In the genomic region with DNA sequence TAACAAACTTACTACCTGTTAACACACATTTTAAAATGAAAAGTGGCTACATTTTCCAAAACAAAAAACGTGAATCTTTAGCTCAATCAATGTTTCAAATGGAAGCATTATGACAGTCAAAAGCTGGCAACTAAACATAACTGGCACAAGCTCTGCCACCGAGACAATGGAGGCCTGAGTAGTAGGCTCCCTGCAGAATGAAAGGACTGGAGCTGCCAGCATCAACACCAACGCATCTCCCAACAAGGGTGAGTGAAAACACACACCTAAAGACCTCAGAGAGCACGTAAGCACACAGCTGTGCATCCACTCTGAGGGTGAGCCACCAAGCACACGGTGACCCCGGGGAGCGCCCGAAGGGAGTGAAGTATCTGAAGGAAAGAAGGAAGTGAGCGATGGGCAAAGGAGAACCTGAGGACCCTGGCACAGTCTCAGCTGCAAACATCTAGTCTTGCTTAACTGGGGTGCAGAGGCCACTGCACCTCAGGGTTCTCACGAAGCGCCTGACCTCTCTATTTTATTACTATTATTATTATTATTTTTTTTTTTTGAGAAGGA, we compare ENCODE assay signal across 9 cellular contexts. TPM values are rescaled to one million over a fixed set of nuclear protein-coding genes. Genes with fewer than 3 reads are reported as not detected.
DNase-seq lines count a peak whose midpoint lies in the region; ATAC-seq, FAIRE-seq and TF ChIP-seq lines count a peak whose summit lies in the region.
"Had no signal": no experiment of that assay in that cellular context is flagged by ENCODE, and none has a peak within 500 bp of the region (broad histone marks: within the 10 kb centered on the region; RNA-seq: fewer than 3 reads in every experiment).

No MANE protein-coding gene starts in this region.

- H3K9ac ChIP-seq in colonic mucosa (ENCODE audit: low read depth in 2 of 2, low read length in 2 of 2): no peak overlapping the region

- DNase-seq in Caco-2: no peak
- peak; percentile 37 for DNase-seq in MV-4-11 (lab: John Stamatoyannopoulos, UW)
- no peak for DNase-seq in colonic mucosa
- DNase-seq in pancreas: peak in 1 of 6 donors; percentile 41
- DNase-seq in foreskin fibroblast: no peak
- no peak for DNase-seq in ureter (ENCODE audit: low spot score)
- no peak for DNase-seq in nucleus accumbens (lab: John Stamatoyannopoulos, UW)

- H3K9me3 Mint-ChIP-seq in Caco-2 (ENCODE audit: unreplicated experiment): no peaks in the 10 kb centered on the region

- H3K27ac ChIP-seq in colonic mucosa (no peak overlapping the region), pancreas (peak overlapping the region in 3 of 4 donors; percentile 95 to 98 (median 96))

- no TSS peak for BruUV-seq in Caco-2 (replicated peaks; lab: Mats Ljungman, UMichigan)

- H3K9me3 ChIP-seq in Caco-2: no peaks in the 10 kb centered on the region
- H3K9me3 ChIP-seq in colonic mucosa: no peaks in the 10 kb centered on the region
- H3K9me3 ChIP-seq in pancreas: no peaks in the 10 kb centered on the region

- H3K27me3 ChIP-seq in Caco-2 (replicated peaks; ENCODE audit: control insufficient read depth, insufficient read depth, low read length): no peaks in the 10 kb centered on the region
- no peaks in the 10 kb centered on the region for H3K27me3 ChIP-seq in colonic mucosa
- H3K27me3 ChIP-seq in pancreas: no peaks in the 10 kb centered on the region

- TF ChIP-seq CTCF in Caco-2 (IDR thresholded peaks at IDR 0.05; ENCODE audit: insufficient read depth in 1 of 2, low read depth in 1 of 2, low read length in 1 of 2, severe bottlenecking in 1 of 2, unreplicated experiment in 1 of 2) (no peak), colonic mucosa (IDR thresholded peaks at IDR 0.05) (no peak), pancreas (IDR thresholded peaks at IDR 0.05) (no peak), foreskin fibroblast (IDR thresholded peaks at IDR 0.05; ENCODE audit: low read depth, low read length) (no peak)

- H3K36me3 Mint-ChIP-seq in Caco-2 (ENCODE audit: insufficient read depth, unreplicated experiment): peaks cover 88% of the 10 kb centered on the region

- POLR2A ChIA-PET in Caco-2 (lab: Charles Lee): interaction anchor here (0.8 kb wide), 1 partner anchor 81 kb away, joined by 3 read pairs; no protein-coding TSS in a partner anchor

- WGBS in pancreas, 2 donors: 85 to 87% methylated on average over 11 of the region's 11 CpGs

- H3K36me3 ChIP-seq in Caco-2 (ENCODE audit: control insufficient read depth, insufficient read depth, low read length) (peaks cover 15% of the 10 kb centered on the region), colonic mucosa (peaks cover 1% of the 10 kb centered on the region), pancreas (peaks cover 0 to 5% (median under 1%) of the 10 kb centered on the region in 3 donors)

- peaks cover 27% of the 10 kb centered on the region for H3K4me1 Mint-ChIP-seq in Caco-2 (ENCODE audit: low read depth, unreplicated experiment)

- FAIRE-seq in pancreas (lab: Jason Lieb, UNC): no peak
- FAIRE-seq: TTC549 had no signal

- intact Hi-C loops in Caco-2 (cut with micrococcal nuclease; ENCODE audit: unreplicated experiment) (loop anchor here (5.0 to 10.0 kb wide), 2 partner anchors 316 to 494 kb away; a partner anchor contains a TSS), colonic mucosa (cut with DNase I) (loop anchor here (5.0 to 10.0 kb wide), 2 partner anchors 81 to 194 kb away; no protein-coding TSS in a partner anchor), pancreas (cut with DNase I) (no loop called here)

- CTCF ChIA-PET in Caco-2 (lab: Charles Lee): interaction anchor here (1.3 kb wide), 1 partner anchor 82 kb away, joined by 24 read pairs; no protein-coding TSS in a partner anchor

- H3K27me3 Mint-ChIP-seq in Caco-2 (ENCODE audit: insufficient read depth, unreplicated experiment): no peaks in the 10 kb centered on the region

- H3K4me1 ChIP-seq in Caco-2 (peaks cover 17% of the 10 kb centered on the region), colonic mucosa (peaks cover 18% of the 10 kb centered on the region), pancreas (peaks cover 23 to 29% (median 25%) of the 10 kb centered on the region in 3 donors)

- peak overlapping the region; percentile 95 for H3K4me3 ChIP-seq in Caco-2 (ENCODE audit: low read depth, low read length)
- H3K4me3 ChIP-seq in colonic mucosa: peak overlapping the region; percentile 81
- H3K4me3 ChIP-seq in pancreas: no peak overlapping the region
- H3K4me3 ChIP-seq in foreskin fibroblast (ENCODE audit: low read depth in 1 of 2, low read length in 2 of 2): no peak overlapping the region
- H3K4me3 ChIP-seq: lung had no signal

- peak overlapping the region; percentile 89 for H3K4me3 Mint-ChIP-seq in Caco-2 (ENCODE audit: unreplicated experiment)

- ATAC-seq in pancreas: no peak

- peak overlapping the region; percentile 97 for H3K27ac Mint-ChIP-seq in Caco-2 (ENCODE audit: unreplicated experiment)

RNA-seq across cellular contexts. Expression of a gene that starts 1.6 kb away (rescaled TPM):
- total RNA-seq in Caco-2 (2022) (261 and 263 TPM in 2 replicates), colonic mucosa (100 to 1,000 TPM in 1 of 2 donors, 10 to 100 TPM in 1; 70.5 to 109 TPM), pancreas (10 to 100 TPM; 33.3 to 76.0 (median 36.5) TPM), ureter (72.6 TPM)
- 10 to 100 TPM; 61.9 to 74.8 TPM for polyA plus RNA-seq in pancreas

Comparison
In these comparisons a context has a peak if more than half of its experiments do, and no peak if none do; other contexts are left out.
1. H3K4me3 ChIP-seq: peak in Caco-2 (single experiment) and colonic mucosa (single experiment); none in pancreas (0 of 4) and foreskin fibroblast (0 of 2).
2. intact Hi-C loops: an anchor here in Caco-2 (5.0 to 10.0 kb wide) and colonic mucosa (5.0 to 10.0 kb wide); none called in pancreas.